Comparison of ENCODE assay signal across 9 cellular contexts in genomic region chr2:80073134-80073561, GRCh38.
DNase-seq lines count a peak whose midpoint lies in the region; ATAC-seq and TF ChIP-seq lines count a peak whose summit lies in the region.
"Had no signal": no experiment of that assay in that cellular context is flagged by ENCODE, and none has a peak within 500 bp of the region (broad histone marks: within the 10 kb centered on the region; RNA-seq: fewer than 3 reads in every experiment).

No MANE protein-coding gene starts in this region.

- H3K36me3 Mint-ChIP-seq in endodermal cell (ENCODE audit: low read depth) = no peaks in the 10 kb centered on the region

- H3K9ac ChIP-seq in endodermal cell (ENCODE audit: extremely low read depth, low read length, poor library complexity, severe bottlenecking) = no peak overlapping the region

- intact Hi-C loops in posterior vena cava (cut with DNase I) = no loop called here

- H3K27me3 ChIP-seq in endodermal cell (ENCODE audit: control insufficient read depth, insufficient read depth, low read length, poor library complexity, severe bottlenecking) = no peaks in the 10 kb centered on the region
- H3K27me3 ChIP-seq in effector memory CD4-positive, alpha-beta T cell (replicated peaks; ENCODE audit: control insufficient read depth, insufficient read depth, low read length, poor library complexity, severe bottlenecking) = no peaks in the 10 kb centered on the region

- peak; percentile 60 for ATAC-seq in GM19463 (IDR thresholded peaks at IDR 0.05; ENCODE audit: unreplicated experiment)
- ATAC-seq: activated T-cell treated with anti-CD3 and anti-CD28 coated beads, Interleukin-2, amount 50 U/mL, for 72 hours had no signal

- DNase-seq in DMS79 (lab: John Stamatoyannopoulos, UW) (peak; percentile 10), Kasumi-1 (lab: John Stamatoyannopoulos, UW) (peak; percentile 49 to 77), RPMI8226 (peak; percentile 64), endodermal cell (peak; percentile 78), medulla oblongata (ENCODE audit: extremely low spot score) (peak; percentile 83), posterior vena cava (ENCODE audit: low spot score) (no peak)
- no peak for DNase-seq in effector memory CD4-positive, alpha-beta T cell

- no peaks in the 10 kb centered on the region for H3K9me3 Mint-ChIP-seq in endodermal cell
- H3K9me3 Mint-ChIP-seq: activated T-cell treated with anti-CD3 and anti-CD28 coated beads, Interleukin-2, amount 50 U/mL, for 72 hours had no signal

- peak; percentile 88 for TF ChIP-seq CTCF in endodermal cell (conservative IDR thresholded peaks at IDR 0.05)

- no peaks in the 10 kb centered on the region for H3K9me3 ChIP-seq in endodermal cell (ENCODE audit: control insufficient read depth, low read length)
- H3K9me3 ChIP-seq in effector memory CD4-positive, alpha-beta T cell (ENCODE audit: control insufficient read depth, low read length) = no peaks in the 10 kb centered on the region

- no peak overlapping the region for H3K27ac ChIP-seq in endodermal cell (ENCODE audit: low read depth, low read length)
- no peak overlapping the region for H3K27ac ChIP-seq in effector memory CD4-positive, alpha-beta T cell (ENCODE audit: insufficient read depth, low read length, poor library complexity, severe bottlenecking)

- no peak overlapping the region for H3K27ac Mint-ChIP-seq in endodermal cell
- H3K27ac Mint-ChIP-seq: activated T-cell treated with anti-CD3 and anti-CD28 coated beads, Interleukin-2, amount 50 U/mL, for 72 hours had no signal

- H3K4me1 ChIP-seq in endodermal cell (ENCODE audit: control insufficient read depth, insufficient read depth, low read length) = peaks cover 3% of the 10 kb centered on the region
- no peaks in the 10 kb centered on the region for H3K4me1 ChIP-seq in effector memory CD4-positive, alpha-beta T cell (ENCODE audit: control insufficient read depth, insufficient read depth, low read length, poor library complexity, severe bottlenecking)

- WGBS in endodermal cell (ENCODE audit: insufficient coverage in 1 of 2, insufficient read length in 1 of 2), 2 experiments = 50 to 62% methylated on average over 2 of the region's 2 CpGs

- no peaks in the 10 kb centered on the region for H3K36me3 ChIP-seq in endodermal cell (ENCODE audit: control insufficient read depth, insufficient read depth, low read length)
- no peaks in the 10 kb centered on the region for H3K36me3 ChIP-seq in effector memory CD4-positive, alpha-beta T cell (ENCODE audit: control insufficient read depth, insufficient read depth, low read length)

- no peaks in the 10 kb centered on the region for H3K27me3 Mint-ChIP-seq in endodermal cell (ENCODE audit: insufficient read depth)

- no peak overlapping the region for H3K4me3 ChIP-seq in endodermal cell (ENCODE audit: low read length)
- no peak overlapping the region for H3K4me3 ChIP-seq in effector memory CD4-positive, alpha-beta T cell (ENCODE audit: insufficient read depth, low read depth, low read length, poor library complexity, severe bottlenecking)

- peaks cover 23% of the 10 kb centered on the region for H3K4me1 Mint-ChIP-seq in endodermal cell

- no peak overlapping the region for H3K4me3 Mint-ChIP-seq in endodermal cell
- H3K4me3 Mint-ChIP-seq: activated T-cell treated with anti-CD3 and anti-CD28 coated beads, Interleukin-2, amount 50 U/mL, for 72 hours had no signal

Comparison
In these comparisons a context has a peak if more than half of its experiments do, and no peak if none do; other contexts are left out.
1. DNase-seq: peak in DMS79 (single experiment), Kasumi-1 (2 of 2), RPMI8226 (single experiment), endodermal cell (single experiment) and medulla oblongata (single experiment); none in posterior vena cava (single experiment) and effector memory CD4-positive, alpha-beta T cell (0 of 3).